In genomic region chr10:1601371-1601906, GRCh38 we compare ENCODE assay signal across 21 cellular contexts.
DNase-seq lines count a peak whose midpoint lies in the region; ATAC-seq and TF ChIP-seq lines count a peak whose summit lies in the region.
"Had no signal": no experiment of that assay in that cellular context is flagged by ENCODE, and none has a peak within 500 bp of the region (broad histone marks: within the 10 kb centered on the region; RNA-seq: fewer than 3 reads in every experiment).

No MANE protein-coding gene starts in this region.

- H3K4me3 ChIP-seq in vagina: no peak overlapping the region
- H3K4me3 ChIP-seq: BLaER1 treated with 17β-estradiol and CSF1 and Interleukin-3, amounts not matched to agents 10 nM and 100 nM; Peyer's patch had no signal

- no peak for TF ChIP-seq POLR2A in vagina (IDR thresholded peaks at IDR 0.05)

- peak; percentile 13 for DNase-seq in activated CD8-positive, alpha-beta memory T cell treated with anti-CD3 and anti-CD28 coated beads for 24 hours
- DNase-seq in activated CD8-positive, alpha-beta memory T cell treated with anti-CD3 and anti-CD28 coated beads, Interleukin-2, amount 50 U/mL, for 48 hours: no peak
- DNase-seq in neural crest cell (ENCODE audit: low read depth, low spot score): no peak
- peak; percentile 52 to 60 for DNase-seq in vagina (ENCODE audit: extremely low spot score in 2 of 2)
- DNase-seq in H9: no peak
- DNase-seq: ACHN; CD8-positive, alpha-beta T cell; H7; HFFc6; KBM-7; NCI-H1092 treated with DMSO at 0.1 percent for 48 hours; NCI-H1436 treated with DMSO at 0.1 percent for 48 hours; NCI-H2029; NCI-H446 had no signal

- no peak overlapping the region for H2AFZ ChIP-seq in H9 (ENCODE audit: low read length)

- H3K9me3 Mint-ChIP-seq in neural crest cell (no peaks in the 10 kb centered on the region), H9 (peaks cover 0 to 3% of the 10 kb centered on the region in 2 experiments; a peak in 1 of 5 replicates)
- H3K9me3 Mint-ChIP-seq: CD8-positive, alpha-beta T cell had no signal

- H3K9me3 ChIP-seq in vagina (no peaks in the 10 kb centered on the region), H9 (ENCODE audit: control insufficient read depth, low read depth, low read length) (no peaks in the 10 kb centered on the region)
- H3K9me3 ChIP-seq: BLaER1 treated with 17β-estradiol and CSF1 and Interleukin-3, amounts not matched to agents 10 nM and 100 nM; Peyer's patch had no signal

- H2BK5ac ChIP-seq in H9 (ENCODE audit: insufficient read length, low read length): no peak overlapping the region

- H3K18ac ChIP-seq in H9 (ENCODE audit: insufficient read length, low read depth, low read length): no peak overlapping the region

- H4K8ac ChIP-seq in H9 (replicated peaks; ENCODE audit: insufficient read length, low read depth, low read length): no peak overlapping the region

- H2BK15ac ChIP-seq in H9 (ENCODE audit: low read depth, low read length): no peak overlapping the region

- no peak overlapping the region for H3K4ac ChIP-seq in H9 (ENCODE audit: low read depth, low read length)

- H2BK12ac ChIP-seq in H9 (ENCODE audit: insufficient read length, low read depth, low read length): no peak overlapping the region

- H4K20me1 ChIP-seq in H9 (ENCODE audit: control insufficient read depth, insufficient read depth, insufficient read length): no peaks in the 10 kb centered on the region

- no peak overlapping the region for H2BK120ac ChIP-seq in H9 (ENCODE audit: low read depth, low read length, poor library complexity, severe bottlenecking)

- H3K4me1 ChIP-seq in vagina (peaks cover 9% of the 10 kb centered on the region), H9 (ENCODE audit: insufficient read depth, low read length) (no peaks in the 10 kb centered on the region)
- H3K4me1 ChIP-seq: Peyer's patch had no signal

- no peaks in the 10 kb centered on the region for H3K27me3 Mint-ChIP-seq in neural crest cell (ENCODE audit: low read depth)
- no peaks in the 10 kb centered on the region; the same call in 1 of the 2 replicates for H3K27me3 Mint-ChIP-seq in H9 (ENCODE audit: low read depth)

- no peaks in the 10 kb centered on the region for H3K79me2 ChIP-seq in H9 (ENCODE audit: insufficient read depth, low read length)

- H3K4me3 Mint-ChIP-seq in neural crest cell: no peak overlapping the region
- H3K4me3 Mint-ChIP-seq in H9: no peak overlapping the region
- H3K4me3 Mint-ChIP-seq: CD8-positive, alpha-beta T cell; HFFc6 had no signal

- H2AK5ac ChIP-seq in H9 (ENCODE audit: insufficient read length, low read length): no peak overlapping the region

- H3K4me2 ChIP-seq in H9 (ENCODE audit: insufficient read depth, insufficient read length, low read length): no peak overlapping the region
- H3K4me2 ChIP-seq: BLaER1 treated with 17β-estradiol and CSF1 and Interleukin-3, amounts not matched to agents 10 nM and 100 nM had no signal

- no peak overlapping the region for H3K56ac ChIP-seq in H9 (ENCODE audit: insufficient read length, low read depth, low read length)

- ATAC-seq in esophagus mucosa (peak; percentile 36), HG03378 (IDR thresholded peaks at IDR 0.05; ENCODE audit: unreplicated experiment) (no peak), HG02981 (IDR thresholded peaks at IDR 0.05; ENCODE audit: unreplicated experiment) (no peak)
- ATAC-seq: CD8-positive, alpha-beta T cell; Right ventricle myocardium inferior had no signal

- no peak overlapping the region for H3K14ac ChIP-seq in H9 (ENCODE audit: insufficient read depth, low read length)

- H3K27ac Mint-ChIP-seq in neural crest cell (ENCODE audit: unreplicated experiment) (peak overlapping the region; percentile 50), H9 (peak overlapping the region in 1 of 3 experiments; percentile 34; a peak in 1 of 7 replicates)
- H3K27ac Mint-ChIP-seq: CD8-positive, alpha-beta T cell; HFFc6 had no signal

- no peak overlapping the region for H4K91ac ChIP-seq in H9 (ENCODE audit: insufficient read length, low read depth, low read length)

- no peaks in the 10 kb centered on the region for H3K23me2 ChIP-seq in H9 (ENCODE audit: insufficient read length, low read depth, low read length, poor library complexity, severe bottlenecking)

- intact Hi-C loops in vagina (cut with DNase I): no loop called here

- no peaks in the 10 kb centered on the region for H3K27me3 ChIP-seq in vagina
- H3K27me3 ChIP-seq in H9 (ENCODE audit: insufficient read depth, low read length): no peaks in the 10 kb centered on the region
- H3K27me3 ChIP-seq: BLaER1 treated with 17β-estradiol and CSF1 and Interleukin-3, amounts not matched to agents 10 nM and 100 nM; Peyer's patch had no signal

- H3T11ph ChIP-seq in H9 (ENCODE audit: low read length): no peak overlapping the region

- no peak overlapping the region for H3K23ac ChIP-seq in H9 (ENCODE audit: insufficient read length, low read depth, low read length)

- H3K27ac ChIP-seq in vagina (no peak overlapping the region), H9 (ENCODE audit: insufficient read length, low read depth, low read length) (no peak overlapping the region)
- H3K27ac ChIP-seq: 22Rv1; BLaER1 treated with 17β-estradiol and CSF1 and Interleukin-3, amounts not matched to agents 10 nM and 100 nM; Peyer's patch had no signal

- H3K79me1 ChIP-seq in H9 (ENCODE audit: insufficient read depth, low read depth, low read length, poor library complexity, severe bottlenecking): no peaks in the 10 kb centered on the region

- H4K5ac ChIP-seq in H9 (ENCODE audit: insufficient read length, low read depth, low read length): no peak overlapping the region

- H3K4me1 Mint-ChIP-seq in neural crest cell: no peaks in the 10 kb centered on the region
- H3K4me1 Mint-ChIP-seq in H9: peaks cover 6% of the 10 kb centered on the region in 2 experiments

- H3K9ac ChIP-seq in H9 (ENCODE audit: extremely low read depth, insufficient read length, low read length): no peak overlapping the region
- H3K9ac ChIP-seq: BLaER1 treated with 17β-estradiol and CSF1 and Interleukin-3, amounts not matched to agents 10 nM and 100 nM had no signal

- H3K36me3 Mint-ChIP-seq in neural crest cell (ENCODE audit: low read depth): no peaks in the 10 kb centered on the region
- no peaks in the 10 kb centered on the region for H3K36me3 Mint-ChIP-seq in H9 (ENCODE audit: insufficient read depth in 1 of 3, low read depth in 3 of 3)
- H3K36me3 Mint-ChIP-seq: CD8-positive, alpha-beta T cell had no signal

- no CpG with 5 or more reads among the region's 11 CpGs for WGBS in H9 (ENCODE audit: extremely low coverage, insufficient read length, low lambda C conversion rate)

- TF ChIP-seq CTCF in neural crest cell (conservative IDR thresholded peaks at IDR 0.05) (no peak), vagina (IDR thresholded peaks at IDR 0.05) (no peak), H9 (conservative IDR thresholded peaks at IDR 0.05) (no peak)

- no peaks in the 10 kb centered on the region for H3K36me3 ChIP-seq in vagina
- H3K36me3 ChIP-seq: BLaER1 treated with 17β-estradiol and CSF1 and Interleukin-3, amounts not matched to agents 10 nM and 100 nM; Peyer's patch had no signal

- H2BK20ac ChIP-seq in H9 (ENCODE audit: low read depth, low read length, poor library complexity, severe bottlenecking): no peak overlapping the region

Comparison
In these comparisons a context has a peak if more than half of its experiments do, and no peak if none do; other contexts are left out.
1. DNase-seq: peak in activated CD8-positive, alpha-beta memory T cell treated with anti-CD3 and anti-CD28 coated beads for 24 hours (single experiment) and vagina (2 of 2); none in activated CD8-positive, alpha-beta memory T cell treated with anti-CD3 and anti-CD28 coated beads, Interleukin-2, amount 50 U/mL, for 48 hours (single experiment), neural crest cell (single experiment) and H9 (single experiment).